Comparison of ENCODE assay signal across 8 cellular contexts in genomic region chr13:40665061-40665753, GRCh38. TPM values are rescaled to one million over a fixed set of nuclear protein-coding genes. Genes with fewer than 3 reads are reported as not detected.
DNase-seq lines count a peak whose midpoint lies in the region; ATAC-seq, FAIRE-seq and TF ChIP-seq lines count a peak whose summit lies in the region.

No MANE protein-coding gene starts in this region.

- in situ Hi-C loops in gastrocnemius medialis (cut with MboI; ENCODE audit: low sequenced_read_pairs in 4 of 4) = loop anchor here (10.0 to 25.0 kb wide), 4 partner anchors 128 to 430 kb away; no protein-coding TSS in a partner anchor

- peak overlapping the region; percentile 94 for H3K4me3 ChIP-seq in HEK293 (ENCODE audit: low read depth, low read length)
- peak overlapping the region; percentile 95 for H3K4me3 ChIP-seq in RWPE2 (ENCODE audit: severe bottlenecking)
- H3K4me3 ChIP-seq in astrocyte (ENCODE audit: insufficient read depth, low read depth, low read length) = peak overlapping the region; percentile 75
- peak overlapping the region; percentile 94 for H3K4me3 ChIP-seq in iPS-11a (ENCODE audit: low read depth, low read length)
- peak overlapping the region; percentile 79 to 96 (median 90) for H3K4me3 ChIP-seq in gastrocnemius medialis

- H3K36me3 Mint-ChIP-seq in astrocyte (ENCODE audit: low read depth, unreplicated experiment) = no peaks in the 10 kb centered on the region

- H3K4me2 ChIP-seq in astrocyte (ENCODE audit: low read length) = peak overlapping the region; percentile 96

- H3K36me3 ChIP-seq in HEK293 (ENCODE audit: control insufficient read depth in 2 of 2, insufficient read depth in 1 of 2, low read length in 2 of 2) = no peaks in the 10 kb centered on the region
- H3K36me3 ChIP-seq in RWPE2 (ENCODE audit: low read depth) = no peaks in the 10 kb centered on the region
- no peaks in the 10 kb centered on the region for H3K36me3 ChIP-seq in astrocyte (ENCODE audit: insufficient read depth, low read length)
- no peaks in the 10 kb centered on the region for H3K36me3 ChIP-seq in gastrocnemius medialis

- H3K9me3 Mint-ChIP-seq in astrocyte (ENCODE audit: unreplicated experiment) = no peaks in the 10 kb centered on the region

- TF ChIP-seq POLR2A in gastrocnemius medialis (IDR thresholded peaks at IDR 0.05) = no peak

- no peak overlapping the region for H3K27ac Mint-ChIP-seq in astrocyte (ENCODE audit: unreplicated experiment)

- H3K4me3 Mint-ChIP-seq in astrocyte (ENCODE audit: unreplicated experiment) = peak overlapping the region; percentile 90

- H3K4me1 ChIP-seq in HEK293 (ENCODE audit: control insufficient read depth, insufficient read depth, low read length) (peaks cover 9% of the 10 kb centered on the region; the same call in 1 of the 2 replicates), RWPE2 (ENCODE audit: insufficient read depth, poor library complexity, severe bottlenecking) (peaks cover 20% of the 10 kb centered on the region), astrocyte (ENCODE audit: insufficient read depth, low read length) (peaks cover 23% of the 10 kb centered on the region), gastrocnemius medialis (peaks cover 30 to 39% of the 10 kb centered on the region in 2 donors)

- peaks cover 22% of the 10 kb centered on the region for H4K20me1 ChIP-seq in astrocyte (ENCODE audit: insufficient read depth, low read length)

- H3K27ac ChIP-seq in HEK293 (ENCODE audit: extremely low read depth, low read depth, low read length) (peak overlapping the region; percentile 88), RWPE2 (ENCODE audit: poor library complexity, severe bottlenecking) (peak overlapping the region; percentile 49), astrocyte (ENCODE audit: low read depth, low read length) (peak overlapping the region; percentile 26), gastrocnemius medialis (peak overlapping the region; percentile 96 to 99 (median 98))

- H3K4me1 Mint-ChIP-seq in astrocyte (ENCODE audit: low read depth, unreplicated experiment) = peaks cover 25% of the 10 kb centered on the region

- H3K9me3 ChIP-seq in HEK293 (ENCODE audit: control insufficient read depth, insufficient read depth, low read depth, low read length) (no peaks in the 10 kb centered on the region), RWPE2 (ENCODE audit: severe bottlenecking) (no peaks in the 10 kb centered on the region), astrocyte (ENCODE audit: insufficient read depth, low read depth, low read length) (no peaks in the 10 kb centered on the region), gastrocnemius medialis (no peaks in the 10 kb centered on the region)

- H2AFZ ChIP-seq in astrocyte (ENCODE audit: low read depth, low read length) = peak overlapping the region; percentile 89

- H3K27me3 ChIP-seq in RWPE2 (ENCODE audit: insufficient read depth, poor library complexity, severe bottlenecking) = no peaks in the 10 kb centered on the region
- no peaks in the 10 kb centered on the region for H3K27me3 ChIP-seq in astrocyte (ENCODE audit: insufficient read depth, low read length)
- no peaks in the 10 kb centered on the region for H3K27me3 ChIP-seq in gastrocnemius medialis

- CTCF ChIA-PET in HEK293 (lab: Yijun Ruan, JAX) = interaction anchor here (0.7 to 0.8 kb wide), 2 partner anchors 172 to 914 kb away, joined by 3 read pairs; no protein-coding TSS in a partner anchor

- TF ChIP-seq CTCF in HEK293 (tag by site-specific recombination; IDR thresholded peaks at IDR 0.05) = peak; percentile 66
- TF ChIP-seq CTCF in RWPE2 (IDR thresholded peaks at IDR 0.05; ENCODE audit: poor library complexity, severe bottlenecking) = peak; percentile 7
- no peak for TF ChIP-seq CTCF in astrocyte (IDR thresholded peaks at IDR 0.05; ENCODE audit: insufficient read depth, low read depth, low read length)
- TF ChIP-seq CTCF in gastrocnemius medialis (IDR thresholded peaks at IDR 0.05 in 4 of 5, conservative IDR thresholded peaks at IDR 0.05 in 1 of 5) = no peak

- peaks cover 27% of the 10 kb centered on the region for H3K79me2 ChIP-seq in astrocyte (ENCODE audit: insufficient read depth, low read length)

- DNase-seq in EL = peak; percentile 26
- DNase-seq in RWPE2 (ENCODE audit: low spot score) = no peak
- peak; percentile 22 for DNase-seq in astrocyte (ENCODE audit: low read depth)
- peak in 1 of 2 donors; percentile 39 for DNase-seq in gastrocnemius medialis
- no peak for DNase-seq in cortex of kidney (lab: John Stamatoyannopoulos, UW)
- DNase-seq in NCI-H2196 treated with DMSO at 0.1 percent for 48 hours (lab: John Stamatoyannopoulos, UW; ENCODE audit: unreplicated experiment) = no peak

- ATAC-seq in RWPE2 (ENCODE audit: low read depth) (peak; percentile 10; the same call in 1 of the 3 replicates), gastrocnemius medialis (no peak)

- POLR2A ChIA-PET in HEK293 (lab: Yijun Ruan, JAX) = no interaction called here

- intact Hi-C loops in gastrocnemius medialis (cut with DNase I; ENCODE audit: low total_unique reads) = loop anchor here (10.0 kb wide), 1 partner anchor 400 kb away; the partner anchor contains the start of gene WBP4

- peak overlapping the region; percentile 83 for H3K9ac ChIP-seq in astrocyte (ENCODE audit: low read length)

- no peak for FAIRE-seq in astrocyte (lab: Jason Lieb, UNC)

- H3K27me3 Mint-ChIP-seq in astrocyte (ENCODE audit: low read depth, unreplicated experiment) = no peaks in the 10 kb centered on the region

TF ChIP-seq in HEK293, 187 proteins besides CTCF, POLR2A, EP300 and RAD21 (continues in another document):
- no peak for TF ChIP-seq ZXDB (tag by site-specific recombination; IDR thresholded peaks at IDR 0.05)
- TF ChIP-seq, protein P1, sequence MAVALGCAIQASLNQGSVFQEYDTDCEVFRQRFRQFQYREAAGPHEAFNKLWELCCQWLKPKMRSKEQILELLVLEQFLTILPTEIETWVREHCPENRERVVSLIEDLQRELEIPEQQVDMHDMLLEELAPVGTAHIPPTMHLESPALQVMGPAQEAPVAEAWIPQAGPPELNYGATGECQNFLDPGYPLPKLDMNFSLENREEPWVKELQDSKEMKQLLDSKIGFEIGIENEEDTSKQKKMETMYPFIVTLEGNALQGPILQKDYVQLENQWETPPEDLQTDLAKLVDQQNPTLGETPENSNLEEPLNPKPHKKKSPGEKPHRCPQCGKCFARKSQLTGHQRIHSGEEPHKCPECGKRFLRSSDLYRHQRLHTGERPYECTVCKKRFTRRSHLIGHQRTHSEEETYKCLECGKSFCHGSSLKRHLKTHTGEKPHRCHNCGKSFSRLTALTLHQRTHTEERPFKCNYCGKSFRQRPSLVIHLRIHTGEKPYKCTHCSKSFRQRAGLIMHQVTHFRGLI (tag by site-specific recombination; IDR thresholded peaks at IDR 0.05) = no peak
- no peak for TF ChIP-seq ZNF555 (tag by site-specific recombination; conservative IDR thresholded peaks at IDR 0.05)
- TF ChIP-seq ZNF510 (tag by site-specific recombination; IDR thresholded peaks at IDR 0.05; ENCODE audit: insufficient replicate concordance) = no peak
- TF ChIP-seq ZNF529 (tag by site-specific recombination; IDR thresholded peaks at IDR 0.05; ENCODE audit: insufficient replicate concordance) = no peak
- peak; percentile 49 for TF ChIP-seq SP2 (tag by site-specific recombination; IDR thresholded peaks at IDR 0.05)
- peak; percentile 20; the same call in 1 of the 2 replicates for TF ChIP-seq EGR2 (tag by site-specific recombination; IDR thresholded peaks at IDR 0.05; ENCODE audit: low read depth)
- TF ChIP-seq ZNF266 (tag by site-specific recombination; IDR thresholded peaks at IDR 0.05; ENCODE audit: low read depth) = no peak
- TF ChIP-seq ZNF629 (tag by site-specific recombination; IDR thresholded peaks at IDR 0.05) = no peak
- 0 out of 2 replicates have a peak, but pooled peaks have one; percentile 46 for TF ChIP-seq PRDM1 (tag by site-specific recombination; IDR thresholded peaks at IDR 0.05)
- TF ChIP-seq ZNF169 (tag by site-specific recombination; IDR thresholded peaks at IDR 0.05) = no peak
- peak; percentile 98 for TF ChIP-seq ZBTB26 (tag by site-specific recombination; optimal IDR thresholded peaks at IDR 0.05)
- TF ChIP-seq ZNF398 (tag by site-specific recombination; IDR thresholded peaks at IDR 0.05) = no peak
- no peak for TF ChIP-seq ZFP3 (tag by site-specific recombination; IDR thresholded peaks at IDR 0.05; ENCODE audit: low read depth)
- TF ChIP-seq ZNF146 (tag by site-specific recombination; IDR thresholded peaks at IDR 0.05) = no peak
- TF ChIP-seq GFI1B (tag by site-specific recombination; IDR thresholded peaks at IDR 0.05) = no peak
- no peak for TF ChIP-seq ZNF654 (tag by site-specific recombination; IDR thresholded peaks at IDR 0.05; ENCODE audit: low read depth)
- TF ChIP-seq ZSCAN16 (tag by site-specific recombination; IDR thresholded peaks at IDR 0.05) = no peak
- TF ChIP-seq REPIN1 (tag by site-specific recombination; IDR thresholded peaks at IDR 0.05; ENCODE audit: low read depth) = no peak; the same call in 1 of the 2 replicates
- no peak for TF ChIP-seq KLF10 (tag by site-specific recombination; IDR thresholded peaks at IDR 0.05)
- TF ChIP-seq ZNF223 (tag by site-specific recombination; IDR thresholded peaks at IDR 0.05) = no peak

RNA-seq across cellular contexts. Expression of gene FOXO1, which starts 1.2 kb away (rescaled TPM):
- total RNA-seq in astrocyte = 8.8 and 10.4 TPM in 2 replicates
- 100 to 1,000 TPM; 117 to 250 (median 159) TPM for total RNA-seq in gastrocnemius medialis

Comparison
In these comparisons a context has a peak if more than half of its experiments do, and no peak if none do; other contexts are left out.
1. DNase-seq: peak in EL (single experiment) and astrocyte (single experiment); none in RWPE2 (single experiment), cortex of kidney (single experiment) and NCI-H2196 treated with DMSO at 0.1 percent for 48 hours (single experiment).
2. H3K27ac ChIP-seq: peak in every context shown above with its lines; median percentile 98 in gastrocnemius medialis; 88 in HEK293; 49 in RWPE2; 26 in astrocyte.
3. CTCF ChIP-seq: peak in HEK293 (single experiment) and RWPE2 (single experiment); none in astrocyte (single experiment) and gastrocnemius medialis (0 of 5).
4. RNA of gene FOXO1, which starts 1.2 kb away (total RNA-seq): 117 to 250 TPM in gastrocnemius medialis; 8.8 to 10.4 TPM in astrocyte; every median in the first group is over 10 times any median in the second.
5. Peak in every context shown above with its lines, with median percentiles within 50 percentile points of each other: H3K4me3 ChIP-seq.